Comparison of ENCODE assay signal across 7 cellular contexts in genomic region chr19:45179063-45179847, GRCh38. TPM values are rescaled to one million over a fixed set of nuclear protein-coding genes. Genes with fewer than 3 reads are reported as not detected.
DNase-seq lines count a peak whose midpoint lies in the region; ATAC-seq, FAIRE-seq and TF ChIP-seq lines count a peak whose summit lies in the region.

No MANE protein-coding gene starts in this region.

- H3K27ac ChIP-seq in K562 (ENCODE audit: extremely low read depth, low read depth, low read length) = peak overlapping the region; percentile 74

- H2AFZ ChIP-seq in K562 (ENCODE audit: low read depth, low read length) = peak overlapping the region; percentile 94

- ATAC-seq in GM21381 (IDR thresholded peaks at IDR 0.05; ENCODE audit: unreplicated experiment) (peak; percentile 2), K562 (peak; percentile 42), GM21515 (IDR thresholded peaks at IDR 0.05; ENCODE audit: unreplicated experiment) (no peak), omental fat pad (ENCODE audit: low FRiP score) (no peak)

- TSS peak; percentile 74 for BruUV-seq in K562 (replicated peaks; lab: Mats Ljungman, UMichigan)

- no peak; a peak in 1 of 4 replicates for TF ChIP-seq RAD21 in K562 (CRISPR knock-in tag; conservative IDR thresholded peaks at IDR 0.05 in 1 of 2, IDR thresholded peaks at IDR 0.05 in 1 of 2)

- H3K4me1 ChIP-seq in K562 (replicated peaks in 1 of 2; ENCODE audit: control insufficient read depth in 2 of 2, insufficient read depth in 2 of 2, low read length in 2 of 2) = peaks cover 14 to 42% of the 10 kb centered on the region in 2 experiments

- CTCF ChIA-PET in K562 (lab: Yijun Ruan, JAX; ENCODE audit: low intra/inter-chr PET ratio) = interaction anchor here (0.7 kb wide), 1 partner anchor 99 kb away, joined by 3 read pairs; no protein-coding TSS in a partner anchor

- no peaks in the 10 kb centered on the region for H4K20me1 ChIP-seq in K562 (replicated peaks; ENCODE audit: control insufficient read depth, insufficient read depth, low read length)

- no peak for TF ChIP-seq POLR2A in K562 (conservative IDR thresholded peaks at IDR 0.05)

- peak overlapping the region; percentile 80 to 99 for H3K9ac ChIP-seq in K562 (ENCODE audit: insufficient read depth in 1 of 2, low read depth in 2 of 2, low read length in 2 of 2)

- H3K79me2 ChIP-seq in K562 (ENCODE audit: control insufficient read depth, insufficient read depth, low read length) = peaks cover 42% of the 10 kb centered on the region

- in situ Hi-C loops in K562 (cut with MboI) = no loop called here

- no peak for TF ChIP-seq EP300 in K562 (IDR thresholded peaks at IDR 0.05; ENCODE audit: low read length)

- no peaks in the 10 kb centered on the region for H3K9me3 ChIP-seq in K562 (replicated peaks; ENCODE audit: control insufficient read depth, insufficient read depth, low read depth, low read length)

- POLR2A ChIA-PET in K562 (lab: Yijun Ruan, JAX) = interaction anchor here (0.7 to 2.3 kb wide), 9 partner anchors 12 to 1560 kb away, joined by 3 to 12 read pairs (median 4); partner anchors contain the start of genes APOE and EXOC3L2

- peak overlapping the region; percentile 72 for H3K4me3 ChIP-seq in K562
- H3K4me3 ChIP-seq in kidney epithelial cell (ENCODE audit: low read depth, low read length) = peak overlapping the region; percentile 82

- no peaks in the 10 kb centered on the region for H3K27me3 ChIP-seq in K562 (ENCODE audit: control insufficient read depth in 2 of 2, insufficient read depth in 2 of 2, low read length in 2 of 2)
- H3K27me3 ChIP-seq in kidney epithelial cell (ENCODE audit: control insufficient read depth, insufficient read depth, low read length) = no peaks in the 10 kb centered on the region

- no peaks in the 10 kb centered on the region for H3K9me1 ChIP-seq in K562 (ENCODE audit: control insufficient read depth, insufficient read depth, low read length)

- H3K4me2 ChIP-seq in K562 (ENCODE audit: insufficient read depth, low read length) = peak overlapping the region; percentile 93

- intact Hi-C loops in K562 (cut with micrococcal nuclease) = no loop called here

- peaks cover 13% of the 10 kb centered on the region; the same call in 2 of the 3 replicates for H3K36me3 ChIP-seq in K562 (ENCODE audit: control insufficient read depth, insufficient read depth, low read length)
- H3K36me3 ChIP-seq in kidney epithelial cell (ENCODE audit: control insufficient read depth, insufficient read depth, low read length) = no peaks in the 10 kb centered on the region

- TF ChIP-seq CTCF in K562 (IDR thresholded peaks at IDR 0.05 in 2 of 3, conservative IDR thresholded peaks at IDR 0.05 in 1 of 3; ENCODE audit: insufficient read depth in 2 of 3, low read depth in 1 of 3, low read length in 3 of 3) = no peak; a peak in 1 of 6 replicates
- no peak for TF ChIP-seq CTCF in kidney epithelial cell (IDR thresholded peaks at IDR 0.05; ENCODE audit: insufficient read depth, low read length, poor library complexity, severe bottlenecking)
- TF ChIP-seq CTCF in omental fat pad (IDR thresholded peaks at IDR 0.05) = no peak

- DNase-seq in RPMI7951 (ENCODE audit: low read depth) (peak; percentile 39), K562 (ENCODE audit: extremely low read depth in 1 of 4, low spot score in 3 of 4) (peak; percentile 70 to 84 (median 74)), kidney epithelial cell (ENCODE audit: low read depth) (no peak), omental fat pad (ENCODE audit: low spot score) (no peak)
- DNase-seq in stimulated activated CD8-positive, alpha-beta memory T cell treated with anti-CD3 and anti-CD28 coated beads, Interleukin-12 subunit alpha, Interleukin-12 subunit beta, amount 100 ng/mL, for 4 hours (ENCODE audit: low read depth) = peak; percentile 30

- WGBS in K562 (ENCODE audit: insufficient coverage, low coverage, missing lambda C conversion rate) = under 1% methylated on average over 63 of the region's 92 CpGs

- no peak for FAIRE-seq in K562 (lab: Jason Lieb, UNC)

TF ChIP-seq in K562, 482 proteins besides CTCF, POLR2A, EP300 and RAD21 (continues in another document):
- peak; percentile 80 for TF ChIP-seq BCOR (IDR thresholded peaks at IDR 0.05)
- TF ChIP-seq SOX6 (IDR thresholded peaks at IDR 0.05) = no peak
- peak; percentile 53; the same call in 1 of the 2 replicates for TF ChIP-seq POLR2AphosphoS5 (IDR thresholded peaks at IDR 0.05; ENCODE audit: control insufficient read depth, insufficient read depth, low read depth, low read length)
- peak; percentile 64 for TF ChIP-seq CXXC5 (CRISPR knock-in tag; IDR thresholded peaks at IDR 0.05)
- TF ChIP-seq NCOA6 (IDR thresholded peaks at IDR 0.05) = peak; percentile 71; the same call in 1 of the 2 replicates
- peak; percentile 6; the same call in 1 of the 2 replicates for TF ChIP-seq KAT7 (CRISPR knock-in tag; IDR thresholded peaks at IDR 0.05; ENCODE audit: borderline replicate concordance)
- peak; percentile 46 for TF ChIP-seq KDM5B (IDR thresholded peaks at IDR 0.05; ENCODE audit: insufficient replicate concordance, low read depth, low read length)

RNA-seq across cellular contexts. Expression of gene BLOC1S3, which starts 0.7 kb away (rescaled TPM):
- 4.0 and 6.4 TPM in 2 replicates for total RNA-seq in RPMI7951 (2014; rRNA removed; shearing (Covaris generic))
- 10.9 and 22.2 TPM in 2 replicates for total RNA-seq in K562 (2011; cell fraction: chromatin; rRNA removed; ENCODE audit: low replicate concordance)
- 17.1 and 20.5 TPM in 2 replicates for total RNA-seq in K562 (2011; cell fraction: nucleolus; rRNA removed)
- total RNA-seq in K562 (2011; cell fraction: nucleoplasm; rRNA removed) = 16.6 and 18.9 TPM in 2 replicates
- total RNA-seq in K562 (2014; rRNA removed) (5.2 and 9.8 TPM in 2 replicates), K562 (2014; rRNA removed; fragmentation: Illumina TruSeq; extraction: Trizol) (3.3 and 3.9 TPM in 2 replicates), K562 (2015; rRNA removed; fragmentation: Illumina TruSeq; extraction: Trizol) (4.3 and 4.4 TPM in 2 replicates), K562 (2021) (17.1 and 20.2 TPM in 2 replicates), kidney epithelial cell (21.9 and 25.0 TPM in 2 replicates), omental fat pad (10 to 100 TPM in 1 of 4 donors, 1 to 10 TPM in 3; 6.4 to 13.1 (median 8.2) TPM)
- polyA plus RNA-seq in K562 (2011; rRNA removed) (6.2 and 11.4 TPM in 2 replicates), K562 (2014; fragmentation: Illumina TruSeq; extraction: Trizol) (10.3 and 11.1 TPM in 2 replicates), K562 (2014; fragmentation: Nextera tagmentation; extraction: Ambion mirVana) (10 to 100 TPM; 12.4 to 16.1 TPM), K562 (2014; rRNA removed) (7.6 and 10.4 TPM in 2 replicates)
- 12.4 and 13.2 TPM in 2 replicates for polyA plus RNA-seq in K562 (2011; cell fraction: cytosol; rRNA removed)
- 9.9 and 10.0 TPM in 2 replicates for polyA plus RNA-seq in K562 (2011; cell fraction: nucleus; rRNA removed)
- polyA plus RNA-seq in K562 (2012) = 10.1 and 12.7 TPM in 2 replicates
- polyA minus RNA-seq in K562 (2011; rRNA and poly(A)+ RNA removed) = 6.1 and 9.3 TPM in 2 replicates
- 6.8 and 9.4 TPM in 2 replicates for polyA minus RNA-seq in K562 (2011; cell fraction: cytosol; rRNA and poly(A)+ RNA removed)
- polyA minus RNA-seq in K562 (2011; cell fraction: nucleus; rRNA and poly(A)+ RNA removed) = 4.2 and 7.1 TPM in 2 replicates

RNA-seq across cellular contexts. Expression of gene TRAPPC6A, which starts 1.2 kb away (rescaled TPM):
- 6.5 and 8.4 TPM in 2 replicates for total RNA-seq in RPMI7951 (2014; rRNA removed; shearing (Covaris generic))
- total RNA-seq in K562 (2011; cell fraction: chromatin; rRNA removed; ENCODE audit: low replicate concordance) = 3.4 and 9.5 TPM in 2 replicates
- total RNA-seq in K562 (2011; cell fraction: nucleolus; rRNA removed) = 12.4 and 13.0 TPM in 2 replicates
- total RNA-seq in K562 (2011; cell fraction: nucleoplasm; rRNA removed) = 5.6 and 7.4 TPM in 2 replicates
- total RNA-seq in K562 (2014; rRNA removed) (16.6 and 18.8 TPM in 2 replicates), K562 (2014; rRNA removed; fragmentation: Illumina TruSeq; extraction: Trizol) (1.5 and 2.7 TPM in 2 replicates), K562 (2015; rRNA removed; fragmentation: Illumina TruSeq; extraction: Trizol) (9.5 and 11.6 TPM in 2 replicates), K562 (2021) (17.8 and 20.2 TPM in 2 replicates), kidney epithelial cell (33.8 and 36.4 TPM in 2 replicates), omental fat pad (10 to 100 TPM; 20.8 to 30.4 (median 23.8) TPM)
- polyA plus RNA-seq in K562 (2011; rRNA removed) (22.4 and 35.8 TPM in 2 replicates), K562 (2014; fragmentation: Illumina TruSeq; extraction: Trizol) (5.0 and 14.3 TPM in 2 replicates), K562 (2014; fragmentation: Nextera tagmentation; extraction: Ambion mirVana) (1 to 10 TPM in 1 of 2 experiments, under 1 TPM in 1; 0.82 to 7.7 TPM), K562 (2014; rRNA removed) (23.6 and 28.2 TPM in 2 replicates)
- 69.0 and 84.4 TPM in 2 replicates for polyA plus RNA-seq in K562 (2011; cell fraction: cytosol; rRNA removed)
- polyA plus RNA-seq in K562 (2011; cell fraction: nucleus; rRNA removed) = 28.2 and 34.8 TPM in 2 replicates
- polyA plus RNA-seq in K562 (2012) = 27.4 and 76.0 TPM in 2 replicates
- polyA minus RNA-seq in K562 (2011; rRNA and poly(A)+ RNA removed) = 2.7 and 4.5 TPM in 2 replicates
- 5.6 and 15.6 TPM in 2 replicates for polyA minus RNA-seq in K562 (2011; cell fraction: cytosol; rRNA and poly(A)+ RNA removed)
- 4.2 and 5.3 TPM in 2 replicates for polyA minus RNA-seq in K562 (2011; cell fraction: nucleus; rRNA and poly(A)+ RNA removed)

RNA-seq across cellular contexts. Expression of gene NKPD1, which starts 18.5 kb away (rescaled TPM):
- total RNA-seq in RPMI7951 (2014; rRNA removed; shearing (Covaris generic)) = 0.12 and 0.20 TPM in 2 replicates
- 0.30 TPM in 1 of 2 replicates, not detected in the other for total RNA-seq in K562 (2011; cell fraction: chromatin; rRNA removed; ENCODE audit: low replicate concordance)
- total RNA-seq in K562 (2011; cell fraction: nucleolus; rRNA removed) = 0.17 and 0.79 TPM in 2 replicates
- 0.15 TPM in 2 replicates for total RNA-seq in K562 (2011; cell fraction: nucleoplasm; rRNA removed)
- total RNA-seq in K562 (2014; rRNA removed) (0.09 TPM in 1 of 2 replicates, not detected in the other), K562 (2014; rRNA removed; fragmentation: Illumina TruSeq; extraction: Trizol) (not detected in 2 replicates), K562 (2015; rRNA removed; fragmentation: Illumina TruSeq; extraction: Trizol) (not detected in 2 replicates), K562 (2021) (0.04 TPM in 2 replicates), kidney epithelial cell (0.07 and 0.46 TPM in 2 replicates), omental fat pad (under 1 TPM in 2 of 4 donors, not detected in 2; 0.19 to 0.72 TPM)
- polyA plus RNA-seq in K562 (2011; rRNA removed) (0.01 TPM in 1 of 2 replicates, not detected in the other), K562 (2014; fragmentation: Illumina TruSeq; extraction: Trizol) (0.03 TPM in 1 of 2 replicates, not detected in the other), K562 (2014; fragmentation: Nextera tagmentation; extraction: Ambion mirVana) (not detected), K562 (2014; rRNA removed) (0.04 and 0.07 TPM in 2 replicates)
- 0.03 and 0.13 TPM in 2 replicates for polyA plus RNA-seq in K562 (2011; cell fraction: cytosol; rRNA removed)
- 0.11 and 0.20 TPM in 2 replicates for polyA plus RNA-seq in K562 (2011; cell fraction: nucleus; rRNA removed)
- 0.03 and 0.26 TPM in 2 replicates for polyA plus RNA-seq in K562 (2012)
- not detected in 2 replicates for polyA minus RNA-seq in K562 (2011; rRNA and poly(A)+ RNA removed)
- polyA minus RNA-seq in K562 (2011; cell fraction: cytosol; rRNA and poly(A)+ RNA removed) = not detected in 2 replicates
- 0.11 and 0.13 TPM in 2 replicates for polyA minus RNA-seq in K562 (2011; cell fraction: nucleus; rRNA and poly(A)+ RNA removed)

Comparison
In these comparisons a context has a peak if more than half of its experiments do, and no peak if none do; other contexts are left out.
1. ATAC-seq: peak in GM21381 (single experiment) and K562 (single experiment); none in GM21515 (single experiment) and omental fat pad (single experiment).
2. DNase-seq: peak in RPMI7951 (single experiment), K562 (4 of 4) and stimulated activated CD8-positive, alpha-beta memory T cell treated with anti-CD3 and anti-CD28 coated beads, Interleukin-12 subunit alpha, Interleukin-12 subunit beta, amount 100 ng/mL, for 4 hours (single experiment); none in kidney epithelial cell (single experiment) and omental fat pad (single experiment).